Comparison of ENCODE assay signal across 34 cellular contexts in the genomic region with DNA sequence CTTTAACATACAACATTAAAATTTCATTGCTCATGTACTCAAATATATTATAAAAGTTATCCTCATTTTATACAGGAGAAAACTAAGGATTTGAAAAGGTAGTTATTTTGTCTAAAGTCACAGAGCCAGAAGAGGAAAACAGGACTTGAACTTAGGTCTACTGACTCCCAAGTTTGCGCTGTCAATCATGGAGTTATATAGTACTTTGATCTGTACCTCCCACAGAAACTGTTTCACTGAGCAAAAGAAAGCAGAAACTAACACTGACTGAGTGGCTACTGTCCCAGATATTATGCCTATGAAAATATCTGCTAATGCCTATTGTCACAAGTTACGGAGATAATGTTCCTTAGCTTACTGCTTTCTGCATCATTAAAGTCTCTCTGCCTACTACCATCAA.
"Had no signal": no experiment of that assay in that cellular context is flagged by ENCODE, and none has a peak within 500 bp of the region (broad histone marks: within the 10 kb centered on the region; RNA-seq: fewer than 3 reads in every experiment).

No MANE protein-coding gene starts in this region.

- H3K27me3 ChIP-seq: MG63 had no signal

- H3K4me3 ChIP-seq: MG63 had no signal

- DNase-seq: Karpas-422, Kasumi-1, MG63, MM.1S, MV-4-11, NCI-H1048, NCI-H1092, NCI-H1092 treated with DMSO at 0.1 percent for 48 hours, NCI-H1105, NCI-H1105 treated with DMSO at 0.1 percent for 48 hours, NCI-H1417, NCI-H1417 treated with DMSO at 0.1 percent for 48 hours, NCI-H1436, NCI-H1436 treated with DMSO at 0.1 percent for 48 hours, NCI-H146, NCI-H1694, NCI-H1694 treated with DMSO at 0.1 percent for 48 hours, NCI-H187, NCI-H187 treated with DMSO at 0.1 percent for 48 hours, NCI-H1930, NCI-H2029, NCI-H2029 treated with DMSO at 0.1 percent for 48 hours, NCI-H2081, NCI-H2081 treated with DMSO at 0.1 percent for 48 hours, NCI-H2107, NCI-H2171, NCI-H2171 treated with DMSO at 0.1 percent for 48 hours, NCI-H2227 treated with DMSO at 0.1 percent for 48 hours, NCI-H226, NCI-H345, NCI-H446, NCI-H446 treated with DMSO at 0.1 percent for 48 hours, NCI-H510A, NCI-H510A treated with DMSO at 0.1 percent for 48 hours had no signal

- H3K36me3 ChIP-seq: MG63 had no signal

- H3K9me3 ChIP-seq: MG63 had no signal
